ENCODE assay signal across 8 cellular contexts in genomic region chr4:8221476-8221875, GRCh38. TPM values are rescaled to one million over a fixed set of nuclear protein-coding genes. Genes with fewer than 3 reads are reported as not detected.
A peak's percentile ranks its signal among the peaks of the same experiment; 100 is the strongest.
DNase-seq lines count a peak whose midpoint lies in the region; ATAC-seq, FAIRE-seq and TF ChIP-seq lines count a peak whose summit lies in the region.

No MANE protein-coding gene starts in this region.

- H3K36me3 ChIP-seq in GM06990 (ENCODE audit: control insufficient read depth, insufficient read depth, low read length) (peaks cover 31% of the 10 kb centered on the region), colonic mucosa (no peaks in the 10 kb centered on the region), pancreas (peaks cover 0 to 29% (median 2%) of the 10 kb centered on the region in 3 donors), small intestine (ENCODE audit: control insufficient read depth in 2 of 2, insufficient read depth in 2 of 2, low read length in 2 of 2) (no peaks in the 10 kb centered on the region), esophagus muscularis mucosa (peaks cover 0 to 78% (median 26%) of the 10 kb centered on the region in 4 donors)

- no peak overlapping the region for H3K9ac ChIP-seq in colonic mucosa (ENCODE audit: low read depth in 2 of 2, low read length in 2 of 2)

- no peak overlapping the region for H3K4me3 ChIP-seq in GM06990 (replicated peaks; ENCODE audit: low read depth, low read length)
- H3K4me3 ChIP-seq in colonic mucosa: no peak overlapping the region
- H3K4me3 ChIP-seq in pancreas: no peak overlapping the region
- no peak overlapping the region for H3K4me3 ChIP-seq in small intestine (ENCODE audit: low read depth in 1 of 2, low read length in 2 of 2)
- H3K4me3 ChIP-seq in esophagus muscularis mucosa: no peak overlapping the region

- TF ChIP-seq EP300 in esophagus muscularis mucosa (IDR thresholded peaks at IDR 0.05): no peak

- intact Hi-C loops in colonic mucosa (cut with DNase I) (no loop called here), pancreas (cut with DNase I) (no loop called here), esophagus muscularis mucosa (cut with DNase I) (no loop called here)

- FAIRE-seq in pancreas (lab: Jason Lieb, UNC): no peak
- no peak for FAIRE-seq in small intestine (lab: Jason Lieb, UNC)

- no peak for TF ChIP-seq POLR2A in esophagus muscularis mucosa (IDR thresholded peaks at IDR 0.05; ENCODE audit: low read depth)

- H3K9me3 ChIP-seq in colonic mucosa (no peaks in the 10 kb centered on the region), pancreas (no peaks in the 10 kb centered on the region), small intestine (ENCODE audit: control insufficient read depth, low read depth) (no peaks in the 10 kb centered on the region), esophagus muscularis mucosa (no peaks in the 10 kb centered on the region)

- WGBS in pancreas, 2 donors: 84 to 88% methylated on average over 5 of the region's 5 CpGs
- WGBS in small intestine, 3 donors: 49 to 70% (median 69%) methylated on average over 5 of the region's 5 CpGs
- WGBS in esophagus muscularis mucosa: 51% methylated on average over 5 of the region's 5 CpGs

- no peaks in the 10 kb centered on the region for H3K4me1 ChIP-seq in colonic mucosa
- peaks cover 6 to 11% (median 11%) of the 10 kb centered on the region in 3 donors for H3K4me1 ChIP-seq in pancreas
- no peaks in the 10 kb centered on the region for H3K4me1 ChIP-seq in small intestine (ENCODE audit: control insufficient read depth in 2 of 2, insufficient read depth in 1 of 2, low read depth in 1 of 2, low read length in 1 of 2)
- peaks cover 0 to 11% (median 4%) of the 10 kb centered on the region in 4 donors for H3K4me1 ChIP-seq in esophagus muscularis mucosa

- H3K27me3 ChIP-seq in GM06990 (replicated peaks; ENCODE audit: control insufficient read depth, insufficient read depth, low read length): no peaks in the 10 kb centered on the region
- H3K27me3 ChIP-seq in colonic mucosa: no peaks in the 10 kb centered on the region
- no peaks in the 10 kb centered on the region for H3K27me3 ChIP-seq in pancreas
- H3K27me3 ChIP-seq in small intestine (ENCODE audit: control insufficient read depth in 2 of 2, insufficient read depth in 2 of 2, low read length in 2 of 2): no peaks in the 10 kb centered on the region
- H3K27me3 ChIP-seq in esophagus muscularis mucosa: no peaks in the 10 kb centered on the region

- TF ChIP-seq CTCF in GM06990 (IDR thresholded peaks at IDR 0.05; ENCODE audit: insufficient read depth, low read length, poor library complexity, severe bottlenecking): no peak
- TF ChIP-seq CTCF in colonic mucosa (IDR thresholded peaks at IDR 0.05): no peak
- no peak for TF ChIP-seq CTCF in pancreas (IDR thresholded peaks at IDR 0.05)
- no peak for TF ChIP-seq CTCF in esophagus muscularis mucosa (IDR thresholded peaks at IDR 0.05)

- ATAC-seq in pancreas: peak in 3 of 4 donors; percentile 17 to 45 (median 26)
- no peak for ATAC-seq in GM18519 (IDR thresholded peaks at IDR 0.05; ENCODE audit: low FRiP score, unreplicated experiment)

- DNase-seq in GM06990 (ENCODE audit: extremely low read depth, insufficient read length): peak; percentile 64
- DNase-seq in Kasumi-1 (lab: John Stamatoyannopoulos, UW): peak; percentile 52 to 66
- DNase-seq in colonic mucosa: no peak
- DNase-seq in pancreas: no peak
- DNase-seq in small intestine: no peak
- DNase-seq in SW 1271 (lab: John Stamatoyannopoulos, UW): no peak
- no peak for DNase-seq in esophagus muscularis mucosa (ENCODE audit: extremely low spot score)

- H3K27ac ChIP-seq in colonic mucosa: peak overlapping the region; percentile 37
- H3K27ac ChIP-seq in pancreas: peak overlapping the region in 2 of 4 donors; percentile 22 to 39
- H3K27ac ChIP-seq in small intestine (ENCODE audit: low read depth in 1 of 2, low read length in 1 of 2): no peak overlapping the region
- H3K27ac ChIP-seq in esophagus muscularis mucosa (replicated peaks in 1 of 4): peak overlapping the region in 2 of 4 donors; percentile 28 to 50

RNA-seq across cellular contexts. Expression of gene SH3TC1, which starts 22.4 kb away (rescaled TPM):
- total RNA-seq in colonic mucosa (10 to 100 TPM; 10.8 to 22.5 TPM), pancreas (10 to 100 TPM; 12.5 to 28.0 (median 18.1) TPM), esophagus muscularis mucosa (10 to 100 TPM; 13.7 to 18.7 (median 15.2) TPM)
- polyA plus RNA-seq in pancreas (10 to 100 TPM; 23.4 to 23.6 TPM), small intestine (1 to 10 TPM in 2 of 3 donors, under 1 TPM in 1; 0.45 to 8.2 (median 4.3) TPM)

RNA-seq across cellular contexts. Expression of gene HTRA3, which starts 48.1 kb away (rescaled TPM):
- total RNA-seq in colonic mucosa (1 to 10 TPM; 1.3 to 5.0 TPM), pancreas (10 to 100 TPM in 1 of 6 donors, 1 to 10 TPM in 4, under 1 TPM in 1; 0.56 to 15.6 (median 2.8) TPM), esophagus muscularis mucosa (10 to 100 TPM; 56.1 to 82.2 (median 67.2) TPM)
- polyA plus RNA-seq in pancreas (1 to 10 TPM; 2.4 to 3.0 TPM), small intestine (10 to 100 TPM in 1 of 3 donors, 1 to 10 TPM in 1, under 1 TPM in 1; 0.67 to 13.2 (median 3.8) TPM)

Comparison
In these comparisons a context has a peak if more than half of its experiments do, and no peak if none do; other contexts are left out.
1. DNase-seq: peak in GM06990 (single experiment) and Kasumi-1 (2 of 2); none in colonic mucosa (single experiment), pancreas (0 of 6), small intestine (single experiment), SW 1271 (0 of 2) and esophagus muscularis mucosa (single experiment).